ENCODE assay signal across 8 cellular contexts in genomic region chr1:161399257-161399998, GRCh38. TPM values are rescaled to one million over a fixed set of nuclear protein-coding genes. Genes with fewer than 3 reads are reported as not detected.
A peak's percentile ranks its signal among the peaks of the same experiment; 100 is the strongest.
DNase-seq lines count a peak whose midpoint lies in the region; ATAC-seq and TF ChIP-seq lines count a peak whose summit lies in the region.

No MANE protein-coding gene starts in this region.

- peak overlapping the region; percentile 100 for H3K27ac Mint-ChIP-seq in effector memory CD8-positive, alpha-beta T cell

- H3K9ac ChIP-seq in mesenchymal stem cell (ENCODE audit: low read length), result peak overlapping the region; percentile 95

- H3K4me1 Mint-ChIP-seq in effector memory CD8-positive, alpha-beta T cell (ENCODE audit: low read depth in 2 of 2), result peaks cover 29 to 37% of the 10 kb centered on the region in 2 donors

- TF ChIP-seq CTCF in GM20000 (IDR thresholded peaks at IDR 0.05; ENCODE audit: extremely low read depth, missing control alignments), result peak; percentile 10

- peak overlapping the region; percentile 89 for H3K4me2 ChIP-seq in mesenchymal stem cell (ENCODE audit: low read length, poor library complexity, severe bottlenecking)

- H3K9me3 ChIP-seq in mesenchymal stem cell (ENCODE audit: control insufficient read depth, low read length), result no peaks in the 10 kb centered on the region

- peaks cover 3% of the 10 kb centered on the region for H3K4me1 ChIP-seq in mesenchymal stem cell (ENCODE audit: control insufficient read depth, insufficient read depth, low read depth, low read length)

- peak overlapping the region; percentile 98 for H4K8ac ChIP-seq in mesenchymal stem cell (ENCODE audit: low read length)

- peak overlapping the region in 1 of 2 experiments; percentile 83 for H2BK12ac ChIP-seq in mesenchymal stem cell (ENCODE audit: low read length in 2 of 2)

- H3K27me3 Mint-ChIP-seq in effector memory CD8-positive, alpha-beta T cell, result peaks cover 4% of the 10 kb centered on the region in 2 donors

- peak overlapping the region; percentile 96 for H2BK5ac ChIP-seq in mesenchymal stem cell (ENCODE audit: low read depth, low read length, poor library complexity, severe bottlenecking)

- no peaks in the 10 kb centered on the region for H3K9me3 Mint-ChIP-seq in effector memory CD8-positive, alpha-beta T cell

- peak overlapping the region; percentile 93 to 98 for H3K4me3 Mint-ChIP-seq in effector memory CD8-positive, alpha-beta T cell

- H2BK15ac ChIP-seq in mesenchymal stem cell (ENCODE audit: low read depth, poor library complexity, severe bottlenecking), result peak overlapping the region; percentile 84

- H3K27ac ChIP-seq in mesenchymal stem cell (ENCODE audit: low read length, poor library complexity, severe bottlenecking), result peak overlapping the region; percentile 93

- H3K14ac ChIP-seq in mesenchymal stem cell (ENCODE audit: low read length in 2 of 2), result peak overlapping the region in 1 of 2 experiments; percentile 75

- DNase-seq in COR-L47 (lab: John Stamatoyannopoulos, UW) (peak; percentile 90), GM20000 (ENCODE audit: low spot score) (peak; percentile 84), HT-29 (ENCODE audit: low spot score) (peak; percentile 96), NOMO-1 (lab: John Stamatoyannopoulos, UW; ENCODE audit: unreplicated experiment in 2 of 2) (peak; percentile 86 to 90), mesenchymal stem cell (peak; percentile 95)
- peak; percentile 81 to 98 (median 96) for DNase-seq in activated CD8-positive, alpha-beta memory T cell treated with anti-CD3 and anti-CD28 coated beads for 48 hours (ENCODE audit: low read depth in 2 of 3, low spot score in 2 of 3)
- peak; percentile 96 for DNase-seq in effector memory CD8-positive, alpha-beta T cell
- DNase-seq in stimulated activated CD8-positive, alpha-beta memory T cell treated with anti-CD3 and anti-CD28 coated beads, Interleukin-12 subunit alpha, Interleukin-12 subunit beta, amount 100 ng/mL, for 24 hours (ENCODE audit: extremely low read depth), result peak; percentile 75

- H2AK5ac ChIP-seq in mesenchymal stem cell (ENCODE audit: low read length, severe bottlenecking), result peak overlapping the region; percentile 51

- WGBS in mesenchymal stem cell, result under 1% methylated on average over 53 of the region's 53 CpGs

- H3K27me3 ChIP-seq in mesenchymal stem cell (ENCODE audit: control insufficient read depth in 1 of 2, insufficient read depth in 1 of 2, low read length in 2 of 2), result no peaks in the 10 kb centered on the region

- H3K79me1 ChIP-seq in mesenchymal stem cell (replicated peaks; ENCODE audit: low read length, poor library complexity, severe bottlenecking), result no peaks in the 10 kb centered on the region

- peaks cover 31% of the 10 kb centered on the region for H3K36me3 Mint-ChIP-seq in effector memory CD8-positive, alpha-beta T cell (ENCODE audit: insufficient read depth)

- no peak overlapping the region for H3K23ac ChIP-seq in mesenchymal stem cell (ENCODE audit: low read length in 2 of 2)

- peak overlapping the region; percentile 82 for H2BK120ac ChIP-seq in mesenchymal stem cell (ENCODE audit: low read depth, low read length)

- peak; percentile 83 for ATAC-seq in effector memory CD8-positive, alpha-beta T cell (replicated peaks)

- H4K91ac ChIP-seq in mesenchymal stem cell (ENCODE audit: low read length), result peak overlapping the region; percentile 91

- no peaks in the 10 kb centered on the region for H3K36me3 ChIP-seq in mesenchymal stem cell (ENCODE audit: control insufficient read depth in 1 of 2, insufficient read depth in 2 of 2, low read depth in 1 of 2, low read length in 2 of 2)

- H3K18ac ChIP-seq in mesenchymal stem cell (ENCODE audit: low read depth in 1 of 2, low read length in 2 of 2), result peak overlapping the region; percentile 91 to 97

- H2AFZ ChIP-seq in mesenchymal stem cell (ENCODE audit: low read depth, low read length), result peak overlapping the region; percentile 85

- H3K4me3 ChIP-seq in mesenchymal stem cell (ENCODE audit: insufficient read depth in 1 of 2, low read depth in 1 of 2, low read length in 2 of 2), result peak overlapping the region; percentile 85 to 87

- H3K4ac ChIP-seq in mesenchymal stem cell (ENCODE audit: low read depth in 1 of 2, low read length in 2 of 2), result peak overlapping the region; percentile 77 to 95

RNA-seq across cellular contexts. Expression of gene CFAP126, which starts 31.8 kb away (rescaled TPM):
- not detected in 2 replicates for total RNA-seq in HT-29 (2014; rRNA removed; shearing (Covaris generic))
- not detected for polyA plus RNA-seq in mesenchymal stem cell (2013, experiment 1 of 2)
- not detected for polyA plus RNA-seq in mesenchymal stem cell (2013, experiment 2 of 2)

Comparison
In these comparisons a context has a peak if more than half of its experiments do, and no peak if none do; other contexts are left out.
1. Peak in every context shown above with its lines: DNase-seq, ATAC-seq, H3K4me3 ChIP-seq and H3K27ac ChIP-seq.